10 cellular contexts compared by ENCODE assay signal in the genomic region with DNA sequence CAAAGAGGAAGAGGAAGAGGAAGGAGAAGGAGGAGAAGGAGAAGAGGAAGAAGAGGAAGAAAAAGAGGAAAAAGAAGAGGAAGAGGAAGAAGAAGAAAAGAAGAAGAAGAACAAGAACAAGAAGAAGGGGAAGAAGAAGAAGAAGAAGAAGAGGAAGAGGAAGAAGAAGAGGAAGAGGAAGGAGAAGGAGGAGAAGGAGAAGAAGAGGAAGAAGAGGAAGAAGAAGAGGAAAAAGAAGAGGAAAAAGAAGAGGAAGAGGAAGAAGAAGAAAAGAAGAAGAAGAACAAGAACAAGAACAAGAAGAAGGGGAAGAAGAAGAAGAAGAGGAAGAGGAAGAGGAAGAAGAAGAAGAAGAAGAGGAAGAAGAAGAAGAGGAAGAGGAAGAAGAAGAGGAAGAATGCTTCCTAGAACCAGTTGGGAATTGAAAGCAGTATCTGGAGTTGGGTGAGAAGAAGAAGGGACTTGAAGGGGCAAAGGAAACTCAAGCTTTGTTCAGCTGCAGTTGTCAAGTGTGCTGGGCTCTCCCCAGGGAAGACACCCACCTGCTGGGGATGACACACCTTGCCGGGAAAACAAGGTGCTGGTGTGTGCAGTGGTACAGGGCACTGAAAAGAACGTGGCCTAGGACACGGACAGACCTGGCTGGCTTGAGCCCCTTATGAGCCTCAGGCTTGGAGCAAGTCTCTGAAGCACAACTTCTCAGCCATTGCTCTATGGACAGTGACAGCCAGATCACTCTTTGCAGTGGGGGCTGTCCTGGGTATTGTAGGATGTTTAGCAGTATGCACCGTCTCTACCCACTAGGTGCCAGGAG.
"Had no signal": no experiment of that assay in that cellular context is flagged by ENCODE, and none has a peak within 500 bp of the region (broad histone marks: within the 10 kb centered on the region; RNA-seq: fewer than 3 reads in every experiment).

No MANE protein-coding gene starts in this region.

- H3K4me3 Mint-ChIP-seq: effector memory CD8-positive, alpha-beta T cell had no signal

- DNase-seq: activated CD4-positive, alpha-beta T cell treated with anti-CD3 and anti-CD28 coated beads for 4 hours; activated CD8-positive, alpha-beta memory T cell treated with anti-CD3 and anti-CD28 coated beads for 24 hours; activated naive CD4-positive, alpha-beta T cell treated with anti-CD3 and anti-CD28 coated beads, Interleukin-2, amount 50 U/mL, for 16 hours; caudate nucleus; effector memory CD8-positive, alpha-beta T cell; left lung; stimulated activated CD4-positive, alpha-beta T cell treated with anti-CD3 and anti-CD28 coated beads, Interleukin-4, amount 100 ng/mL, for 1 hour; T-helper 9 cell; transverse colon had no signal

- H3K27ac Mint-ChIP-seq: effector memory CD8-positive, alpha-beta T cell had no signal

- ATAC-seq: effector memory CD8-positive, alpha-beta T cell; gastroesophageal sphincter; left lung had no signal

- H3K9me3 Mint-ChIP-seq: effector memory CD8-positive, alpha-beta T cell had no signal
